ENCODE assay signal across 35 cellular contexts in genomic region chr16:765488-765865, GRCh38. TPM values are rescaled to one million over a fixed set of nuclear protein-coding genes. Genes with fewer than 3 reads are reported as not detected.
"Had no signal": no experiment of that assay in that cellular context is flagged by ENCODE, and none has a peak within 500 bp of the region (broad histone marks: within the 10 kb centered on the region; RNA-seq: fewer than 3 reads in every experiment).

No MANE protein-coding gene starts in this region.

- DNase-seq: colonic mucosa; effector memory CD4-positive, alpha-beta T cell; foreskin keratinocyte; kidney glomerular epithelial cell; left colon; left ventricle myocardium superior; natural killer cell; right lobe of liver; stimulated activated CD4-positive, alpha-beta T cell treated with anti-CD3 and anti-CD28 coated beads, Interleukin-2, amount 100 ng/mL, for 24 hours; stimulated activated CD4-positive, alpha-beta T cell treated with anti-CD3 and anti-CD28 coated beads, Interleukin-4, amount 100 ng/mL, for 24 hours; stimulated activated naive CD4-positive, alpha-beta T cell treated with Interleukin-2 at 50 U/mL for 16 hours; stomach; thyroid gland; trophoblast cell had no signal

- H3K4me2 ChIP-seq: hepatocyte, smooth muscle cell had no signal

- H3K36me3 ChIP-seq: colonic mucosa, esophagus muscularis mucosa, gastroesophageal sphincter, heart left ventricle, neutrophil, right lobe of liver, stomach, thyroid gland had no signal

- ATAC-seq: foreskin keratinocyte; gastroesophageal sphincter; heart left ventricle; left colon; left ventricle myocardium superior; natural killer cell; right lobe of liver; stimulated activated effector memory CD8-positive, alpha-beta T cell treated with anti-CD3 and anti-CD28 coated beads, Interleukin-12 subunit alpha, Interleukin-12 subunit beta, amount 100 ng/mL, for 72 hours had no signal

- H3K27me3 ChIP-seq: foreskin keratinocyte, hepatocyte, right lobe of liver, thyroid gland had no signal

- H3K79me2 ChIP-seq: hepatocyte, parathyroid adenoma had no signal

- H3K9me3 ChIP-seq: colonic mucosa, esophagus muscularis mucosa, gastroesophageal sphincter, heart left ventricle, neutrophil, right lobe of liver, stomach, thyroid gland had no signal

- FAIRE-seq: endothelial cell of umbilical vein, islet of Langerhans had no signal

- H3K4me3 ChIP-seq: colonic mucosa, esophagus muscularis mucosa, gastroesophageal sphincter, heart left ventricle, hepatocyte, lung, right lobe of liver, smooth muscle cell, stomach, thyroid gland had no signal

- H3K27ac ChIP-seq: colonic mucosa, esophagus muscularis mucosa, foreskin keratinocyte, gastroesophageal sphincter, heart left ventricle, hepatocyte, neutrophil, parathyroid adenoma, right lobe of liver, stomach, thyroid gland had no signal

- H3K4me1 ChIP-seq: colonic mucosa, esophagus muscularis mucosa, gastroesophageal sphincter, heart left ventricle, parathyroid adenoma, right lobe of liver, thyroid gland had no signal

- H3K9ac ChIP-seq: parathyroid adenoma had no signal

- H2AFZ ChIP-seq: hepatocyte, parathyroid adenoma had no signal

RNA-seq across cellular contexts. Expression of gene MSLN, which starts 4.9 kb away (rescaled TPM):
- total RNA-seq: chondrocyte, endothelial cell of umbilical vein, fibroblast of lung, natural killer cell, temporal lobe, thyroid gland had no signal
- polyA plus RNA-seq: endothelial cell of umbilical vein, fibroblast of lung, heart left ventricle had no signal

RNA-seq across cellular contexts. Expression of gene GNG13, which starts 35.1 kb away (rescaled TPM):
- total RNA-seq: chondrocyte, endothelial cell of umbilical vein, epithelial cell of proximal tubule, esophagus muscularis mucosa, fibroblast of lung, foreskin keratinocyte, gastroesophageal sphincter, heart left ventricle, hepatocyte, left ventricle myocardium superior, lung, mononuclear cell, natural killer cell, omental fat pad, progenitor cell of endocrine pancreas, right lobe of liver, smooth muscle cell, stomach, subcutaneous adipose tissue, temporal lobe, thyroid gland, urinary bladder had no signal
- polyA plus RNA-seq: endothelial cell of umbilical vein, fibroblast of lung, foreskin keratinocyte, heart left ventricle, hepatocyte, lung, neural cell, smooth muscle cell, stomach, urinary bladder had no signal
